ENCODE assay signal across 1 cellular context in the genomic region with DNA sequence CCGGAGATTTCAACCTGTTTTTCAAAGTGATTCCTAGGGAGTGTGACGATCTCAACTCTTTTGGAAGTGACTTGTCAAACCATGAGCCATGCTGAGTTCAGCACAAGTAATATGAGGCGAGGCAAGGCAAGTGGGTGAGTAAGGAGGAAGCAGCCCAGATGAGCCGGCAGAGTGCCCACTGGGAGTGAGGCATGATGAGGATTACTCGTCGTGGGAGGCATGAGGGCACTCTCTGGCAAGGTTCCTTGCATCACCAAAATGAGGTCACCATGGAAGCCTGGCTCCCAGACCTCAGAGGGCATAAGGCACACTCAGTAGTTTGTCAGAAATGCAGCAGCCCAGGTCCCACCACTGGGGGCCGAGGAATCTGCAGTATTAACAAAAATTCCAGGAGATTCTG.
TF ChIP-seq lines count a peak whose summit lies in the region.

No MANE protein-coding gene starts in this region.

TF ChIP-seq in SK-N-SH, 30 proteins besides CTCF, POLR2A, EP300 and RAD21 (continued from another document):
- TF ChIP-seq, protein P1, sequence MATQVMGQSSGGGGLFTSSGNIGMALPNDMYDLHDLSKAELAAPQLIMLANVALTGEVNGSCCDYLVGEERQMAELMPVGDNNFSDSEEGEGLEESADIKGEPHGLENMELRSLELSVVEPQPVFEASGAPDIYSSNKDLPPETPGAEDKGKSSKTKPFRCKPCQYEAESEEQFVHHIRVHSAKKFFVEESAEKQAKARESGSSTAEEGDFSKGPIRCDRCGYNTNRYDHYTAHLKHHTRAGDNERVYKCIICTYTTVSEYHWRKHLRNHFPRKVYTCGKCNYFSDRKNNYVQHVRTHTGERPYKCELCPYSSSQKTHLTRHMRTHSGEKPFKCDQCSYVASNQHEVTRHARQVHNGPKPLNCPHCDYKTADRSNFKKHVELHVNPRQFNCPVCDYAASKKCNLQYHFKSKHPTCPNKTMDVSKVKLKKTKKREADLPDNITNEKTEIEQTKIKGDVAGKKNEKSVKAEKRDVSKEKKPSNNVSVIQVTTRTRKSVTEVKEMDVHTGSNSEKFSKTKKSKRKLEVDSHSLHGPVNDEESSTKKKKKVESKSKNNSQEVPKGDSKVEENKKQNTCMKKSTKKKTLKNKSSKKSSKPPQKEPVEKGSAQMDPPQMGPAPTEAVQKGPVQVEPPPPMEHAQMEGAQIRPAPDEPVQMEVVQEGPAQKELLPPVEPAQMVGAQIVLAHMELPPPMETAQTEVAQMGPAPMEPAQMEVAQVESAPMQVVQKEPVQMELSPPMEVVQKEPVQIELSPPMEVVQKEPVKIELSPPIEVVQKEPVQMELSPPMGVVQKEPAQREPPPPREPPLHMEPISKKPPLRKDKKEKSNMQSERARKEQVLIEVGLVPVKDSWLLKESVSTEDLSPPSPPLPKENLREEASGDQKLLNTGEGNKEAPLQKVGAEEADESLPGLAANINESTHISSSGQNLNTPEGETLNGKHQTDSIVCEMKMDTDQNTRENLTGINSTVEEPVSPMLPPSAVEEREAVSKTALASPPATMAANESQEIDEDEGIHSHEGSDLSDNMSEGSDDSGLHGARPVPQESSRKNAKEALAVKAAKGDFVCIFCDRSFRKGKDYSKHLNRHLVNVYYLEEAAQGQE (IDR thresholded peaks at IDR 0.05; ENCODE audit: low read depth, low read length): peak; percentile 38; the same call in 1 of the 2 replicates
- TF ChIP-seq TAF1 (IDR thresholded peaks at IDR 0.05; ENCODE audit: borderline replicate concordance, low read depth, low read length) (no peak), SMC3 (IDR thresholded peaks at IDR 0.05; ENCODE audit: low read depth, low read length) (no peak), FOXJ3 (CRISPR knock-in tag; IDR thresholded peaks at IDR 0.05) (no peak)
